ENCODE assay signal across 17 cellular contexts in genomic region chrX:35561985-35562384, GRCh38.
DNase-seq lines count a peak whose midpoint lies in the region; ATAC-seq, FAIRE-seq and TF ChIP-seq lines count a peak whose summit lies in the region.
"Had no signal": no experiment of that assay in that cellular context is flagged by ENCODE, and none has a peak within 500 bp of the region (broad histone marks: within the 10 kb centered on the region; RNA-seq: fewer than 3 reads in every experiment).

No MANE protein-coding gene starts in this region.

- WGBS in pancreas, 2 donors, result 17 to 28% methylated on average over 1 of the region's 1 CpG

- no peaks in the 10 kb centered on the region for H3K27me3 ChIP-seq in iPS-20b (ENCODE audit: insufficient read depth, low read length)
- no peaks in the 10 kb centered on the region for H3K27me3 ChIP-seq in pancreas

- H3K4me1 ChIP-seq in iPS-20b (ENCODE audit: insufficient read depth, low read length) (no peaks in the 10 kb centered on the region), pancreas (no peaks in the 10 kb centered on the region)
- H3K4me1 ChIP-seq: BLaER1, Caco-2 had no signal

- TF ChIP-seq CTCF in pancreas (IDR thresholded peaks at IDR 0.05), result no peak

- H3K9me3 ChIP-seq in iPS-20b (ENCODE audit: insufficient read depth, low read depth, low read length) (no peaks in the 10 kb centered on the region), pancreas (no peaks in the 10 kb centered on the region)
- H3K9me3 ChIP-seq: BLaER1, Caco-2 had no signal

- intact Hi-C loops in pancreas (cut with DNase I), result no loop called here

- peak; percentile 79 to 95 (median 94) for ATAC-seq in pancreas

- DNase-seq in DMS53 (lab: John Stamatoyannopoulos, UW) (peak; percentile 32), DMS53 treated with DMSO at 0.1 percent for 48 hours (lab: John Stamatoyannopoulos, UW; ENCODE audit: unreplicated experiment) (no peak), pancreas (peak in 5 of 6 donors; percentile 56 to 72 (median 59)), NCI-H1092 treated with DMSO at 0.1 percent for 48 hours (lab: John Stamatoyannopoulos, UW) (no peak), NCI-H2227 treated with DMSO at 0.1 percent for 48 hours (lab: John Stamatoyannopoulos, UW) (no peak), islet precursor cell (no peak)
- DNase-seq: AML-193; Caco-2; CD8-positive, alpha-beta memory T cell; DMS79 treated with DMSO at 0.1 percent for 48 hours; EL; GOT3 had no signal

- FAIRE-seq in pancreas (lab: Jason Lieb, UNC), result no peak
- FAIRE-seq: G401.6, GM12891 had no signal

- no peak overlapping the region for H3K9ac ChIP-seq in iPS-20b (ENCODE audit: low read depth, low read length)
- H3K9ac ChIP-seq: BLaER1 had no signal

- H3K4me3 ChIP-seq in iPS-20b (ENCODE audit: low read length) (0 out of 2 replicates have a peak overlapping the region, but pooled peaks have one; percentile 16), pancreas (no peak overlapping the region)
- H3K4me3 ChIP-seq: BLaER1 had no signal

- no peaks in the 10 kb centered on the region for H3K36me3 ChIP-seq in iPS-20b (ENCODE audit: insufficient read depth, low read depth, low read length)
- no peaks in the 10 kb centered on the region for H3K36me3 ChIP-seq in pancreas
- H3K36me3 ChIP-seq: BLaER1 had no signal

- H3K27ac ChIP-seq in iPS-20b (ENCODE audit: low read length) (no peak overlapping the region), pancreas (no peak overlapping the region)
- H3K27ac ChIP-seq: 22Rv1, BLaER1 had no signal

Comparison
In these comparisons a context has a peak if more than half of its experiments do, and no peak if none do; other contexts are left out.
1. DNase-seq: peak in DMS53 (single experiment) and pancreas (5 of 6); none in DMS53 treated with DMSO at 0.1 percent for 48 hours (single experiment), NCI-H1092 treated with DMSO at 0.1 percent for 48 hours (single experiment), NCI-H2227 treated with DMSO at 0.1 percent for 48 hours (single experiment) and islet precursor cell (single experiment).